ENCODE assay signal across 2 cellular contexts in genomic region chr2:192660555-192660954, GRCh38.
A peak's percentile ranks its signal among the peaks of the same experiment; 100 is the strongest.
TF ChIP-seq lines count a peak whose summit lies in the region.

No MANE protein-coding gene starts in this region.

TF ChIP-seq in HEK293, 187 proteins besides CTCF, POLR2A, EP300 and RAD21:
- peak; percentile 41 for TF ChIP-seq SETDB1 (IDR thresholded peaks at IDR 0.05; ENCODE audit: insufficient read length, low read length)

TF ChIP-seq in SK-N-SH treated with all-trans-retinoic acid at 6 μM for 48 hours, 23 proteins besides CTCF, POLR2A, EP300 and RAD21:
- TF ChIP-seq TCF4 (CRISPR knock-in tag; IDR thresholded peaks at IDR 0.05; ENCODE audit: borderline replicate concordance): 0 out of 2 replicates have a peak, but pooled peaks have one; percentile 24
